ENCODE assay signal across 8 cellular contexts in the genomic region with DNA sequence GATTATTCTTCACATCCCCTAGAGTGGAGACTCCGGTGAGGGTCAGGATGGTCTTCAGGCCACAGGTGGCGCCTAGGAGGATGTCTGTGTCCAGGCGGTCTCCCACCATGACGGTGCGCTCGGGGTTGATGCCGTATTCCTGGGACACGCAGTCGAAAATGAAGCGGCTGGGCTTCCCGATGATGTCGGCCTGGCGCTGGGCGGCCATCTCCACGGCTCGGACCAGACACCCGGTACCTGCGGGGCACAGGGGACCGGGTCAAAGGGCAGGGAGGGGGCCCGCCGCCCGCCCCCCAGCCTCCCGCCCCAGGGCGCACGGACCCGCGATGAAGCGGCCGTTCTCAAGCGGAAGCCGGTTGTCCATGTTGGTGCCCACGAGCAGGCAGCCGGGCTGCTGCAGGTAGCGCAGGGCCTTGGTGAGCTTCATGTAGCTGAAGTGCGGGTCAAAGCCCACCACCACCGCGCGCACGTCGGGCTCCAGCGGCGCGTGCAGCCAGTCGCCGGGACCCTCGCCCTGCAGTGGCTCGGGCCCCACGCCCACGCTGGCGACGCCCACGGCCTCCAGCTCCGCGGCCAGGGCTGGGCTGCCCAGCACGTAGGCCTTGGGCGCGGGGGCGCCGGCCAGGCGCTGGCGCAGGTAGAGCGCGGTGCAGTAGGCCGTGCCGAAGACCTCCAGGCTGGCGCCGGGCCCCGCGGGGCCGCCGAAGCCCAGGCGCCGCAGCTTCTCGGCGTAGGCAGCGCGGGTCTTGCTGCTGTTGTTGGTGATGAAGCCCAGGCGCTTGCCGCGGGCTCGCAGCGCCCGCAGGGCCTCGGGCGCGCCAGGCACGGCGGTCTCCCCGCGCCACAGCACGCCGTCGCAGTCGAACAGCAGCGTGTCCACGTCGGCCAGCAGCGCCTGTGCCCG. TPM values are rescaled to one million over a fixed set of nuclear protein-coding genes. Genes with fewer than 3 reads are reported as not detected.
DNase-seq lines count a peak whose midpoint lies in the region; ATAC-seq, FAIRE-seq and TF ChIP-seq lines count a peak whose summit lies in the region.

No MANE protein-coding gene starts in this region.

- peak overlapping the region; percentile 98 for H3K4me2 ChIP-seq in KMS-11

- H3K36me3 ChIP-seq in ACC112 (ENCODE audit: insufficient read depth, low read length) (peaks cover 5% of the 10 kb centered on the region; the same call in 1 of the 2 replicates), KMS-11 (ENCODE audit: insufficient read depth) (no peaks in the 10 kb centered on the region), bronchial epithelial cell (ENCODE audit: control insufficient read depth, insufficient read depth, low read length) (peaks cover 6% of the 10 kb centered on the region), muscle layer of colon (ENCODE audit: insufficient read depth, low read length) (peaks cover 2% of the 10 kb centered on the region)

- H3K4me1 ChIP-seq in ACC112 (ENCODE audit: control insufficient read depth, insufficient read depth, low read length, unreplicated experiment): peaks cover 15% of the 10 kb centered on the region
- peaks cover 14% of the 10 kb centered on the region for H3K4me1 ChIP-seq in KMS-11 (ENCODE audit: low read depth, poor library complexity, severe bottlenecking)
- peaks cover 12% of the 10 kb centered on the region for H3K4me1 ChIP-seq in muscle layer of colon (ENCODE audit: insufficient read depth, low read length)

- H3K27ac ChIP-seq in ACC112 (ENCODE audit: low read depth, low read length) (peak overlapping the region; percentile 38; the same call in 1 of the 2 replicates), KMS-11 (peak overlapping the region; percentile 44), muscle layer of colon (ENCODE audit: low read depth, low read length) (peak overlapping the region; percentile 78)

- peak overlapping the region; percentile 99 for H3K4me3 ChIP-seq in ACC112 (ENCODE audit: low read depth, low read length)
- no peak overlapping the region for H3K4me3 ChIP-seq in KMS-11 (IDR thresholded peaks at IDR 0.05; ENCODE audit: insufficient read depth, low read depth, low read length)
- H3K4me3 ChIP-seq in bronchial epithelial cell (ENCODE audit: low read depth, low read length): peak overlapping the region; percentile 65
- H3K4me3 ChIP-seq in muscle layer of colon (ENCODE audit: low read depth in 1 of 2, low read length in 2 of 2): peak overlapping the region; percentile 63 to 80

- H3K27me3 ChIP-seq in ACC112 (ENCODE audit: insufficient read depth, low read length) (no peaks in the 10 kb centered on the region), KMS-11 (ENCODE audit: insufficient read depth, low read depth) (no peaks in the 10 kb centered on the region), bronchial epithelial cell (ENCODE audit: control insufficient read depth, insufficient read depth, low read length) (no peaks in the 10 kb centered on the region), muscle layer of colon (ENCODE audit: control insufficient read depth in 1 of 2, insufficient read depth in 2 of 2, low read length in 2 of 2) (no peaks in the 10 kb centered on the region)

- H3K9me3 ChIP-seq in muscle layer of colon (ENCODE audit: low read length): no peaks in the 10 kb centered on the region

- peak; percentile 11 for ATAC-seq in GM18909 (IDR thresholded peaks at IDR 0.05; ENCODE audit: poor library complexity, unreplicated experiment)

- no peaks in the 10 kb centered on the region for H4K20me1 ChIP-seq in KMS-11 (ENCODE audit: insufficient read depth)

- no peak for FAIRE-seq in bronchial epithelial cell (lab: Jason Lieb, UNC)

- no peak for TF ChIP-seq CTCF in KMS-11 (conservative IDR thresholded peaks at IDR 0.05; ENCODE audit: low read depth, low read length)
- no peak for TF ChIP-seq CTCF in bronchial epithelial cell (IDR thresholded peaks at IDR 0.05; ENCODE audit: insufficient read depth, low read length, severe bottlenecking)

- H3K79me2 ChIP-seq in ACC112 (ENCODE audit: control insufficient read depth, insufficient read depth, low read length, unreplicated experiment): peaks cover 25% of the 10 kb centered on the region
- H3K79me2 ChIP-seq in KMS-11 (ENCODE audit: insufficient read depth, low read depth): peaks cover 15% of the 10 kb centered on the region

- peak overlapping the region; percentile 28 for H2AFZ ChIP-seq in ACC112 (ENCODE audit: low read length, unreplicated experiment)
- no peak overlapping the region for H2AFZ ChIP-seq in KMS-11 (ENCODE audit: low read depth)

- DNase-seq in bronchial epithelial cell (ENCODE audit: low read depth) (no peak), COR-L47 (lab: John Stamatoyannopoulos, UW) (no peak), amniotic stem cell (lab: John Stamatoyannopoulos, UW) (no peak), GOT3 (lab: John Stamatoyannopoulos, UW) (no peak)

- H3K9ac ChIP-seq in KMS-11: peak overlapping the region; percentile 57; the same call in 1 of the 2 replicates
- H3K9ac ChIP-seq in muscle layer of colon (ENCODE audit: low read length): peak overlapping the region; percentile 21

RNA-seq across cellular contexts. Expression of a gene that starts 0.6 kb away (rescaled TPM):
- total RNA-seq in bronchial epithelial cell: 9.1 and 9.5 TPM in 2 replicates

RNA-seq across cellular contexts. Expression of a gene that starts 3.4 kb away (rescaled TPM):
- 0.53 and 1.2 TPM in 2 replicates for total RNA-seq in bronchial epithelial cell

RNA-seq across cellular contexts. Expression of a gene that starts 8.8 kb away (rescaled TPM):
- 10.9 and 11.6 TPM in 2 replicates for total RNA-seq in bronchial epithelial cell

RNA-seq across cellular contexts. Expression of a gene that starts 9.3 kb away (rescaled TPM):
- total RNA-seq in bronchial epithelial cell: 26.6 and 34.4 TPM in 2 replicates

RNA-seq across cellular contexts. Expression of a gene that starts 17.7 kb away (rescaled TPM):
- under 0.01 and 1.8 TPM in 2 replicates for total RNA-seq in bronchial epithelial cell
